In the genomic region with DNA sequence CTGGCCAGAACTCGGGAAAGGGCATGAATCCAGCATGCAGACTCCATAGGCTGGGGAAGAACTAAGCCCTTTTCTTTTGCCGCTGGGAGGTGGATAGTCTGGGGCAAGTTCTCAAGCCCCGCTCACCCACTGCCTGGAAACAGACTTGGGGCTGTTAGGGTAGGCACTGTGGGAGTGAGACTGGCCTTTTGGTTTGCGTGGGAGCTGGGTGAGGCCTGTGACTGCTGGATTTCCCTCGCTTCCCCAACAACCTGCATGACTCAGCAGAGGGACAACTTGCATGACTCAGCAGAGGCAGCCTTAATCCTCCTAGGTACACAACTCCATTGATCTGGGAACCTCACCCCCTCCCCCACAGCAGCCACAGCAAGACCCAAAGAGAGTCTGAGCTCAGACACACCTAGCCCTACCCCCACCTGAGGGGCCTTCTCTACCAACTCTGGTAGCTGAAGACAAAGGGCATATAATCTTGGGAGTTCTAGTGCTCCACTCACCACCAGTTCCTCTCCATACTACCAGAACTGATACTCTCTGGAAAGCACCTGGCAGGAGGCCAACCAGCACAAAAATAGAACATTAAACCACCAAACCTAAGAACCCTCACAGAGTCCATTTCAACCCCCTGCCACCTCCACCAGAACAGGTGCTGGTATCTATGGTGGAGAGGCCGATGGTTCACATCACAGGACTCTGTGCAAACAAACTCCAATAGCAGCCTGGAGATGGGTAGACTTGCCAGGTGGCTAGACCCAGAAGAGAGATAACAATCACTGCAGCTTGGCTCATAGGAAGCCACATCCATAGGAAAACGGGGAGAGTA, we compare ENCODE assay signal across 9 cellular contexts.
DNase-seq lines count a peak whose midpoint lies in the region; ATAC-seq lines count a peak whose summit lies in the region.
"Had no signal": no experiment of that assay in that cellular context is flagged by ENCODE, and none has a peak within 500 bp of the region (broad histone marks: within the 10 kb centered on the region; RNA-seq: fewer than 3 reads in every experiment).

No MANE protein-coding gene starts in this region.

- H3K4ac ChIP-seq in mesenchymal stem cell (ENCODE audit: low read depth in 1 of 2, low read length in 2 of 2), result no peak overlapping the region

- H2AK5ac ChIP-seq in mesenchymal stem cell (ENCODE audit: low read length, severe bottlenecking), result no peak overlapping the region

- H3K27ac ChIP-seq in SJCRH30 (0 out of 2 replicates have a peak overlapping the region, but pooled peaks have one; percentile 10), mesenchymal stem cell (ENCODE audit: low read length, poor library complexity, severe bottlenecking) (no peak overlapping the region)

- H3K4me1 ChIP-seq in SJCRH30, result peaks cover 11% of the 10 kb centered on the region
- H3K4me1 ChIP-seq in mesenchymal stem cell (ENCODE audit: control insufficient read depth, insufficient read depth, low read depth, low read length), result peaks cover 2% of the 10 kb centered on the region

- no peaks in the 10 kb centered on the region for H3K79me1 ChIP-seq in mesenchymal stem cell (replicated peaks; ENCODE audit: low read length, poor library complexity, severe bottlenecking)

- ATAC-seq in GM19463 (IDR thresholded peaks at IDR 0.05; ENCODE audit: unreplicated experiment) (peak; percentile 74), HG03565 (IDR thresholded peaks at IDR 0.05; ENCODE audit: unreplicated experiment) (peak; percentile 62), left cardiac atrium (no peak)
- ATAC-seq in activated CD8-positive, alpha-beta memory T cell treated with anti-CD3 and anti-CD28 coated beads, Interleukin-2, amount 10 ng/mL, durations not matched to agents 7 days and 5 days, result no peak

- H2BK15ac ChIP-seq in mesenchymal stem cell (ENCODE audit: low read depth, poor library complexity, severe bottlenecking), result no peak overlapping the region

- H2AFZ ChIP-seq in mesenchymal stem cell (ENCODE audit: low read depth, low read length), result no peak overlapping the region

- H3K9ac ChIP-seq in mesenchymal stem cell (ENCODE audit: low read length), result no peak overlapping the region

- no peak overlapping the region for H3K18ac ChIP-seq in mesenchymal stem cell (ENCODE audit: low read depth in 1 of 2, low read length in 2 of 2)

- no peak overlapping the region for H2BK12ac ChIP-seq in mesenchymal stem cell (ENCODE audit: low read length in 2 of 2)

- H3K4me1 Mint-ChIP-seq in activated CD8-positive, alpha-beta memory T cell treated with anti-CD3 and anti-CD28 coated beads, Interleukin-2, amount 10 ng/mL, durations not matched to agents 7 days and 5 days, result no peaks in the 10 kb centered on the region
- H3K4me1 Mint-ChIP-seq: central memory CD8-positive, alpha-beta T cell had no signal

- no peak overlapping the region for H3K27ac Mint-ChIP-seq in activated CD8-positive, alpha-beta memory T cell treated with anti-CD3 and anti-CD28 coated beads, Interleukin-2, amount 10 ng/mL, durations not matched to agents 7 days and 5 days

- H3K36me3 ChIP-seq in SJCRH30, result no peaks in the 10 kb centered on the region; the same call in 1 of the 2 replicates
- no peaks in the 10 kb centered on the region for H3K36me3 ChIP-seq in mesenchymal stem cell (ENCODE audit: control insufficient read depth in 1 of 2, insufficient read depth in 2 of 2, low read depth in 1 of 2, low read length in 2 of 2)

- WGBS in mesenchymal stem cell, result 86% methylated on average over 7 of the region's 7 CpGs

- no peak overlapping the region for H4K8ac ChIP-seq in mesenchymal stem cell (ENCODE audit: low read length)

- H4K91ac ChIP-seq in mesenchymal stem cell (ENCODE audit: low read length), result no peak overlapping the region

- no peaks in the 10 kb centered on the region for H3K27me3 ChIP-seq in SJCRH30
- H3K27me3 ChIP-seq in mesenchymal stem cell (ENCODE audit: control insufficient read depth in 1 of 2, insufficient read depth in 1 of 2, low read length in 2 of 2), result no peaks in the 10 kb centered on the region

- no peaks in the 10 kb centered on the region for H3K9me3 Mint-ChIP-seq in activated CD8-positive, alpha-beta memory T cell treated with anti-CD3 and anti-CD28 coated beads, Interleukin-2, amount 10 ng/mL, durations not matched to agents 7 days and 5 days (ENCODE audit: low read depth)
- H3K9me3 Mint-ChIP-seq: central memory CD8-positive, alpha-beta T cell had no signal

- DNase-seq in COLO668 (lab: John Stamatoyannopoulos, UW; ENCODE audit: unreplicated experiment) (peak; percentile 97), SJCRH30 (peak; percentile 42 to 59), mesenchymal stem cell (peak; percentile 42), left cardiac atrium (no peak)
- DNase-seq in activated CD8-positive, alpha-beta memory T cell treated with anti-CD3 and anti-CD28 coated beads, Interleukin-2, amount 10 ng/mL, durations not matched to agents 7 days and 5 days, result no peak
- no peak for DNase-seq in NK-92 treated with Interleukin-12 subunit alpha and Interleukin-12 subunit beta, amount 100 ng/mL, for 24 hours (lab: John Stamatoyannopoulos, UW)

- no peak overlapping the region for H3K23ac ChIP-seq in mesenchymal stem cell (ENCODE audit: low read length in 2 of 2)

- no peak overlapping the region for H2BK5ac ChIP-seq in mesenchymal stem cell (ENCODE audit: low read depth, low read length, poor library complexity, severe bottlenecking)

- H3K4me2 ChIP-seq in mesenchymal stem cell (ENCODE audit: low read length, poor library complexity, severe bottlenecking), result no peak overlapping the region

- H3K4me3 Mint-ChIP-seq in activated CD8-positive, alpha-beta memory T cell treated with anti-CD3 and anti-CD28 coated beads, Interleukin-2, amount 10 ng/mL, durations not matched to agents 7 days and 5 days, result no peak overlapping the region
- H3K4me3 Mint-ChIP-seq: central memory CD8-positive, alpha-beta T cell had no signal

- no peak overlapping the region for H3K4me3 ChIP-seq in SJCRH30
- H3K4me3 ChIP-seq in mesenchymal stem cell (ENCODE audit: insufficient read depth in 1 of 2, low read depth in 1 of 2, low read length in 2 of 2), result no peak overlapping the region

- H3K14ac ChIP-seq in mesenchymal stem cell (ENCODE audit: low read length in 2 of 2), result peak overlapping the region in 1 of 2 experiments; percentile 15

- no peak overlapping the region for H2BK120ac ChIP-seq in mesenchymal stem cell (ENCODE audit: low read depth, low read length)

- intact Hi-C loops in left cardiac atrium (cut with DNase I), result no loop called here

- peaks cover 6% of the 10 kb centered on the region for H3K27me3 Mint-ChIP-seq in activated CD8-positive, alpha-beta memory T cell treated with anti-CD3 and anti-CD28 coated beads, Interleukin-2, amount 10 ng/mL, durations not matched to agents 7 days and 5 days

- no peaks in the 10 kb centered on the region for H3K36me3 Mint-ChIP-seq in activated CD8-positive, alpha-beta memory T cell treated with anti-CD3 and anti-CD28 coated beads, Interleukin-2, amount 10 ng/mL, durations not matched to agents 7 days and 5 days

- CTCF ChIA-PET in activated CD8-positive, alpha-beta memory T cell treated with anti-CD3 and anti-CD28 coated beads, Interleukin-2, amount 10 ng/mL, durations not matched to agents 7 days and 5 days (lab: Charles Lee), result interaction anchor here (0.9 kb wide), 1 partner anchor 11 kb away, joined by 3 read pairs; no protein-coding TSS in a partner anchor

- H3K9me3 ChIP-seq in SJCRH30 (replicated peaks), result 0 out of 2 replicates have a peak, but pooled peaks cover 1% of the 10 kb centered on the region
- H3K9me3 ChIP-seq in mesenchymal stem cell (ENCODE audit: control insufficient read depth, low read length), result no peaks in the 10 kb centered on the region

Comparison
In these comparisons a context has a peak if more than half of its experiments do, and no peak if none do; other contexts are left out.
1. DNase-seq: peak in COLO668 (single experiment), SJCRH30 (2 of 2) and mesenchymal stem cell (single experiment); none in activated CD8-positive, alpha-beta memory T cell treated with anti-CD3 and anti-CD28 coated beads, Interleukin-2, amount 10 ng/mL, durations not matched to agents 7 days and 5 days (single experiment), left cardiac atrium (single experiment) and NK-92 treated with Interleukin-12 subunit alpha and Interleukin-12 subunit beta, amount 100 ng/mL, for 24 hours (single experiment).
2. ATAC-seq: peak in GM19463 (single experiment) and HG03565 (single experiment); none in activated CD8-positive, alpha-beta memory T cell treated with anti-CD3 and anti-CD28 coated beads, Interleukin-2, amount 10 ng/mL, durations not matched to agents 7 days and 5 days (single experiment) and left cardiac atrium (0 of 2).